In the genomic region with DNA sequence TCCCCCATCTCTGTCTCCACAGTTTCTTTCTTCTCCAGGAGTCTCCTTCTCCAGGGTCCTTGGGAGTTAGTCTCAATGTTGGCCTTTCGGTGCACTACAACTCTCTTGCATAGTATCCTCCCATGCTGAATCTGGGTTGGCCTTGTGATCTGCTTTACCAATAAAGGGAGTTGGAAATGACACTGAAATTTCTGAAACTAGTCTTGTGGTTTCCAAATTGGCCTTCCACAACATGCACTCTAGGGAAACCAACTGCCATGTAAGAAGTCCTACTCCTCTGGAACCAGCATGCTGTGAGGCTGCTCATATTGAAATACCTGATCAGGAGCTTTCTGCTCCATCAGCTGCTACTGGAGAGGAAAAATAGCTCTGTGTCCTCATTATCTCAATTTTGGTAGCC, we compare ENCODE assay signal across 14 cellular contexts.
"Had no signal": no experiment of that assay in that cellular context is flagged by ENCODE, and none has a peak within 500 bp of the region (broad histone marks: within the 10 kb centered on the region; RNA-seq: fewer than 3 reads in every experiment).

No MANE protein-coding gene starts in this region.

- H3K27ac Mint-ChIP-seq: activated CD4-positive, alpha-beta memory T cell treated with anti-CD3 and anti-CD28 coated beads, Interleukin-2, amount 10 ng/mL, durations not matched to agents 7 days and 5 days; activated CD4-positive, alpha-beta T cell treated with anti-CD3 and anti-CD28 coated beads, Interleukin-2, amount 10 ng/mL, durations not matched to agents 24 days and 14 days; brain; mesothelial cell of epicardium; stimulated activated naive CD8-positive, alpha-beta T cell treated with anti-CD3 and anti-CD28 coated beads, Interleukin-15, Interleukin-2, amounts not matched to agents 100 ng/mL and 50 ng/mL, for 24 hours had no signal

- ATAC-seq: activated CD4-positive, CD25-positive, alpha-beta regulatory T cell treated with anti-CD3 and anti-CD28 coated beads, Interleukin-2, amount 50 U/mL, for 24 hours; heart left ventricle; left ventricle myocardium superior; naive thymus-derived CD8-positive, alpha-beta T cell; pancreas; right cardiac atrium had no signal

- H3K36me3 Mint-ChIP-seq: mesothelial cell of epicardium; naive thymus-derived CD8-positive, alpha-beta T cell had no signal

- H3K4me3 Mint-ChIP-seq: activated CD4-positive, alpha-beta memory T cell treated with anti-CD3 and anti-CD28 coated beads, Interleukin-2, amount 10 ng/mL, durations not matched to agents 7 days and 5 days; activated CD4-positive, alpha-beta T cell treated with anti-CD3 and anti-CD28 coated beads, Interleukin-2, amount 10 ng/mL, durations not matched to agents 24 days and 14 days; brain; mesothelial cell of epicardium; naive thymus-derived CD8-positive, alpha-beta T cell; stimulated activated naive CD8-positive, alpha-beta T cell treated with anti-CD3 and anti-CD28 coated beads, Interleukin-15, Interleukin-2, amounts not matched to agents 100 ng/mL and 50 ng/mL, for 24 hours had no signal

- H3K9me3 Mint-ChIP-seq: activated CD4-positive, alpha-beta memory T cell treated with anti-CD3 and anti-CD28 coated beads, Interleukin-2, amount 10 ng/mL, durations not matched to agents 7 days and 5 days had no signal

- H3K27me3 Mint-ChIP-seq: naive thymus-derived CD8-positive, alpha-beta T cell had no signal

- H3K4me1 Mint-ChIP-seq: brain, mesothelial cell of epicardium had no signal

- DNase-seq: activated CD4-positive, alpha-beta memory T cell treated with anti-CD3 and anti-CD28 coated beads, Interleukin-2, amount 10 ng/mL, durations not matched to agents 7 days and 5 days; activated CD4-positive, alpha-beta T cell treated with anti-CD3 and anti-CD28 coated beads, Interleukin-2, amount 10 ng/mL, durations not matched to agents 24 days and 14 days; aorta; heart left ventricle; left ventricle myocardium superior; mammary epithelial cell; naive thymus-derived CD8-positive, alpha-beta T cell; pancreas; right cardiac atrium; stimulated activated CD4-positive, alpha-beta T cell treated with anti-CD3 and anti-CD28 coated beads, Interleukin-4, amount 100 ng/mL, for 4 hours had no signal
